Comparison of ENCODE assay signal across 15 cellular contexts in genomic region chr20:31681128-31681727, GRCh38. TPM values are rescaled to one million over a fixed set of nuclear protein-coding genes. Genes with fewer than 3 reads are reported as not detected.
A peak's percentile ranks its signal among the peaks of the same experiment; 100 is the strongest.
DNase-seq lines count a peak whose midpoint lies in the region; ATAC-seq, FAIRE-seq and TF ChIP-seq lines count a peak whose summit lies in the region.
"Had no signal": no experiment of that assay in that cellular context is flagged by ENCODE, and none has a peak within 500 bp of the region (broad histone marks: within the 10 kb centered on the region; RNA-seq: fewer than 3 reads in every experiment).

No MANE protein-coding gene starts in this region.

- H3K27ac ChIP-seq in epithelial cell of prostate (peak overlapping the region; percentile 100), Peyer's patch (no peak overlapping the region)
- H3K27ac ChIP-seq: brain microvascular endothelial cell had no signal

- peaks cover 99% of the 10 kb centered on the region for H3K4me1 Mint-ChIP-seq in activated T-cell treated with anti-CD3 and anti-CD28 coated beads, Interleukin-2, amount 50 U/mL, for 72 hours (ENCODE audit: low read depth)
- H3K4me1 Mint-ChIP-seq in activated T-cell treated with anti-CD3 and anti-CD28 coated beads, Interleukin-2, amount 50 U/mL, for 4 hours (ENCODE audit: low read depth): peaks cover 94% of the 10 kb centered on the region
- peaks cover 81% of the 10 kb centered on the region for H3K4me1 Mint-ChIP-seq in stimulated activated memory B cell treated with anti-CD40 and anti-IgM and Interleukin-4, amounts not matched to agents 10 μg/mL and 1 μg/mL and 100 μg/mL, for 72 hours

- peak overlapping the region; percentile 92 for H3K27ac Mint-ChIP-seq in activated T-cell treated with anti-CD3 and anti-CD28 coated beads, Interleukin-2, amount 50 U/mL, for 72 hours
- peak overlapping the region; percentile 30 for H3K27ac Mint-ChIP-seq in stimulated activated memory B cell treated with anti-CD40 and anti-IgM and Interleukin-4, amounts not matched to agents 10 μg/mL and 1 μg/mL and 100 μg/mL, for 72 hours

- FAIRE-seq in RCC 7860 (lab: Jason Lieb, UNC): no peak
- FAIRE-seq: GM18507 had no signal

- H3K36me3 ChIP-seq in Peyer's patch: peaks cover 0 to 34% (median 0%) of the 10 kb centered on the region in 3 donors

- TF ChIP-seq POLR2A in Peyer's patch (IDR thresholded peaks at IDR 0.05): no peak

- H3K27me3 Mint-ChIP-seq in activated T-cell treated with anti-CD3 and anti-CD28 coated beads, Interleukin-2, amount 50 U/mL, for 72 hours (ENCODE audit: low read depth): no peaks in the 10 kb centered on the region
- H3K27me3 Mint-ChIP-seq in activated T-cell treated with anti-CD3 and anti-CD28 coated beads, Interleukin-2, amount 50 U/mL, for 4 hours (ENCODE audit: low read depth): no peaks in the 10 kb centered on the region
- H3K27me3 Mint-ChIP-seq in stimulated activated memory B cell treated with anti-CD40 and anti-IgM and Interleukin-4, amounts not matched to agents 10 μg/mL and 1 μg/mL and 100 μg/mL, for 72 hours: no peaks in the 10 kb centered on the region

- peak overlapping the region in 1 of 2 donors; percentile 16 for H3K4me3 Mint-ChIP-seq in activated T-cell treated with anti-CD3 and anti-CD28 coated beads, Interleukin-2, amount 50 U/mL, for 72 hours
- no peak overlapping the region for H3K4me3 Mint-ChIP-seq in activated T-cell treated with anti-CD3 and anti-CD28 coated beads, Interleukin-2, amount 50 U/mL, for 4 hours
- H3K4me3 Mint-ChIP-seq in stimulated activated memory B cell treated with anti-CD40 and anti-IgM and Interleukin-4, amounts not matched to agents 10 μg/mL and 1 μg/mL and 100 μg/mL, for 72 hours: no peak overlapping the region

- no peak for TF ChIP-seq CTCF in Peyer's patch (IDR thresholded peaks at IDR 0.05)

- peaks cover 11 to 40% of the 10 kb centered on the region in 2 donors for H3K36me3 Mint-ChIP-seq in activated T-cell treated with anti-CD3 and anti-CD28 coated beads, Interleukin-2, amount 50 U/mL, for 72 hours (ENCODE audit: insufficient read depth in 2 of 2)
- H3K36me3 Mint-ChIP-seq in activated T-cell treated with anti-CD3 and anti-CD28 coated beads, Interleukin-2, amount 50 U/mL, for 4 hours (ENCODE audit: insufficient read depth): peaks cover 67% of the 10 kb centered on the region
- peaks cover 62% of the 10 kb centered on the region for H3K36me3 Mint-ChIP-seq in stimulated activated memory B cell treated with anti-CD40 and anti-IgM and Interleukin-4, amounts not matched to agents 10 μg/mL and 1 μg/mL and 100 μg/mL, for 72 hours

- no peaks in the 10 kb centered on the region for H3K9me3 Mint-ChIP-seq in activated T-cell treated with anti-CD3 and anti-CD28 coated beads, Interleukin-2, amount 50 U/mL, for 72 hours
- no peaks in the 10 kb centered on the region for H3K9me3 Mint-ChIP-seq in activated T-cell treated with anti-CD3 and anti-CD28 coated beads, Interleukin-2, amount 50 U/mL, for 4 hours
- no peaks in the 10 kb centered on the region for H3K9me3 Mint-ChIP-seq in stimulated activated memory B cell treated with anti-CD40 and anti-IgM and Interleukin-4, amounts not matched to agents 10 μg/mL and 1 μg/mL and 100 μg/mL, for 72 hours

- no peak for ATAC-seq in activated T-cell treated with anti-CD3 and anti-CD28 coated beads, Interleukin-2, amount 50 U/mL, for 72 hours (replicated peaks in 1 of 2)
- no peak for ATAC-seq in activated T-cell treated with anti-CD3 and anti-CD28 coated beads, Interleukin-2, amount 50 U/mL, for 4 hours
- ATAC-seq in stimulated activated memory B cell treated with anti-CD40 and anti-IgM and Interleukin-4, amounts not matched to agents 10 μg/mL and 1 μg/mL and 100 μg/mL, for 72 hours: no peak
- ATAC-seq: mucosa of descending colon had no signal

- DNase-seq in activated T-cell treated with anti-CD3 and anti-CD28 coated beads, Interleukin-2, amount 50 U/mL, for 72 hours: no peak
- no peak for DNase-seq in activated T-cell treated with anti-CD3 and anti-CD28 coated beads, Interleukin-2, amount 50 U/mL, for 4 hours
- DNase-seq in RCC 7860 (ENCODE audit: low spot score) (peak; percentile 51), epithelial cell of prostate (ENCODE audit: low read depth, low spot score) (no peak), Peyer's patch (no peak), DMS 273 (lab: John Stamatoyannopoulos, UW; ENCODE audit: unreplicated experiment) (no peak), pons (ENCODE audit: low spot score) (no peak)
- DNase-seq: activated CD8-positive, alpha-beta memory T cell treated with anti-CD3 and anti-CD28 coated beads, Interleukin-2, amount 50 U/mL, for 4 hours; brain microvascular endothelial cell; KBM-7; mucosa of descending colon; NCI-H2029 treated with DMSO at 0.1 percent for 48 hours; NK-92 treated with Interleukin-12 subunit alpha and Interleukin-12 subunit beta, amount 100 ng/mL, for 24 hours had no signal

- no peaks in the 10 kb centered on the region for H3K9me3 ChIP-seq in Peyer's patch
- H3K9me3 ChIP-seq: mucosa of descending colon had no signal

- peaks cover 0 to 41% (median 5%) of the 10 kb centered on the region in 4 donors for H3K4me1 ChIP-seq in Peyer's patch

- no peaks in the 10 kb centered on the region for H3K27me3 ChIP-seq in Peyer's patch
- H3K27me3 ChIP-seq: brain microvascular endothelial cell had no signal

- H3K4me3 ChIP-seq in Peyer's patch: no peak overlapping the region
- H3K4me3 ChIP-seq: mucosa of descending colon had no signal

RNA-seq across cellular contexts. Expression of gene BCL2L1, which starts 41.4 kb away (rescaled TPM):
- 100 to 1,000 TPM; 120 to 152 TPM for total RNA-seq in activated T-cell treated with anti-CD3 and anti-CD28 coated beads, Interleukin-2, amount 50 U/mL, for 72 hours
- total RNA-seq in activated T-cell treated with anti-CD3 and anti-CD28 coated beads, Interleukin-2, amount 50 U/mL, for 4 hours: 100 to 1,000 TPM; 237 to 274 (median 248) TPM
- 100 to 1,000 TPM in 3 of 4 donors, 10 to 100 TPM in 1; 85.0 to 185 (median 144) TPM for total RNA-seq in Peyer's patch

RNA-seq across cellular contexts. Expression of gene COX4I2, which starts 43.5 kb away (rescaled TPM):
- total RNA-seq in activated T-cell treated with anti-CD3 and anti-CD28 coated beads, Interleukin-2, amount 50 U/mL, for 72 hours: not detected
- not detected for total RNA-seq in activated T-cell treated with anti-CD3 and anti-CD28 coated beads, Interleukin-2, amount 50 U/mL, for 4 hours
- total RNA-seq in Peyer's patch: 1 to 10 TPM in 1 of 4 donors, not detected in 3; 2.5 TPM

RNA-seq across cellular contexts. Expression of gene TPX2, which starts 57.9 kb away (rescaled TPM):
- total RNA-seq in activated T-cell treated with anti-CD3 and anti-CD28 coated beads, Interleukin-2, amount 50 U/mL, for 72 hours: 100 to 1,000 TPM; 114 to 132 TPM
- 1 to 10 TPM; 8.0 to 9.9 (median 9.3) TPM for total RNA-seq in activated T-cell treated with anti-CD3 and anti-CD28 coated beads, Interleukin-2, amount 50 U/mL, for 4 hours
- 10 to 100 TPM in 1 of 4 donors, 1 to 10 TPM in 3; 4.4 to 26.4 (median 9.3) TPM for total RNA-seq in Peyer's patch

Comparison
In these comparisons a context has a peak if more than half of its experiments do, and no peak if none do; other contexts are left out.
1. RNA of gene TPX2, which starts 57.9 kb away (total RNA-seq): 114 to 132 TPM in activated T-cell treated with anti-CD3 and anti-CD28 coated beads, Interleukin-2, amount 50 U/mL, for 72 hours; 4.4 to 26.4 TPM in Peyer's patch and 8.0 to 9.9 TPM in activated T-cell treated with anti-CD3 and anti-CD28 coated beads, Interleukin-2, amount 50 U/mL, for 4 hours; every median in the first group is over 4 times any median in the second.